In the genomic region with DNA sequence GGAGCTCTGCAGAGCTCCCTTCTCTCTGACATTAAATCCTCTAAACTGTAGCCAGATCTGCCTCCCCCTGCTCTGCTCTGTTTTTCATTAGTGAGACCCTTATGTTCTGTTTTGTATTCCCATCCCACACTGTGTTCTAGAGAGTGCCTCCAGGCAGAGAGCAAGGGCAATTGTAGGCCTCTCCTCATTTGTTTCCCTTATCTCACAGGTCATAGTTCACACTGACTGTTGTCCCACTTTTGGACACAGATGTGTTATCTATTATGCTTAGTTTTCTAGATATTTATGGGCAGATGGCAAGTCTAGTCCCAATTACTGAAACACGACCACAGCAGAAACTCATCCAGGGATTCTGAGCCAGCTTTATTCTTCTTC, we compare ENCODE assay signal across 28 cellular contexts.
DNase-seq lines count a peak whose midpoint lies in the region; ATAC-seq, FAIRE-seq and TF ChIP-seq lines count a peak whose summit lies in the region.
"Had no signal": no experiment of that assay in that cellular context is flagged by ENCODE, and none has a peak within 500 bp of the region (broad histone marks: within the 10 kb centered on the region; RNA-seq: fewer than 3 reads in every experiment).

No MANE protein-coding gene starts in this region.

- no peaks in the 10 kb centered on the region for H3F3A ChIP-seq in neural progenitor cell (ENCODE audit: low read depth)

- no peak overlapping the region for H3K4me2 ChIP-seq in neural progenitor cell
- H3K4me2 ChIP-seq in Karpas-422 (ENCODE audit: low read depth, low read length, poor library complexity, severe bottlenecking) = no peak overlapping the region

- H3K9me3 ChIP-seq in neural progenitor cell (ENCODE audit: low read depth) (no peaks in the 10 kb centered on the region), uterus (no peaks in the 10 kb centered on the region), Karpas-422 (ENCODE audit: low read length) (peaks cover 44% of the 10 kb centered on the region)
- H3K9me3 ChIP-seq: pancreas, upper lobe of left lung had no signal

- no peak for ATAC-seq in activated T-helper 17 cell treated with anti-CD3 and anti-CD28 coated beads, Interleukin-2, amount 50 U/mL, for 72 hours (replicated peaks)
- ATAC-seq: heart right ventricle; K562; naive thymus-derived CD4-positive, alpha-beta T cell; pancreas; sciatic nerve had no signal

- H3K79me2 ChIP-seq in neural progenitor cell (ENCODE audit: low read depth) = no peaks in the 10 kb centered on the region
- no peaks in the 10 kb centered on the region for H3K79me2 ChIP-seq in Karpas-422 (ENCODE audit: low read length)

- no peaks in the 10 kb centered on the region for H3K4me1 ChIP-seq in neural progenitor cell
- H3K4me1 ChIP-seq in uterus = peaks cover 0 to 6% of the 10 kb centered on the region in 2 donors
- no peaks in the 10 kb centered on the region for H3K4me1 ChIP-seq in Karpas-422 (ENCODE audit: low read length)
- H3K4me1 ChIP-seq: heart right ventricle, upper lobe of left lung had no signal

- peaks cover 10% of the 10 kb centered on the region for H3K9me3 Mint-ChIP-seq in neural progenitor cell
- no peaks in the 10 kb centered on the region for H3K9me3 Mint-ChIP-seq in activated T-helper 17 cell treated with anti-CD3 and anti-CD28 coated beads, Interleukin-2, amount 50 U/mL, for 72 hours
- H3K9me3 Mint-ChIP-seq: activated CD4-positive, alpha-beta T cell treated with anti-CD3 and anti-CD28 coated beads, Interleukin-2, amount 10 ng/mL, durations not matched to agents 7 days and 5 days; activated T-helper 1 cell treated with anti-CD3 and anti-CD28 coated beads, Interleukin-12 subunit alpha, Interleukin-12 subunit beta, Interleukin-2, Interleukin-4 antibody, amounts not matched to agents 30 ng/mL and 10 ng/mL and 1 ng/mL, durations not matched to agents 14 hours and 24 hours and 36 hours had no signal

- intact Hi-C loops in uterus (cut with DNase I; ENCODE audit: low total_unique reads) = no loop called here

- H3K4me3 ChIP-seq in neural progenitor cell (no peak overlapping the region), uterus (no peak overlapping the region), Karpas-422 (ENCODE audit: low read length) (no peak overlapping the region)
- H3K4me3 ChIP-seq: dorsolateral prefrontal cortex, heart right ventricle, K562, pancreas, stomach, upper lobe of left lung had no signal

- no peaks in the 10 kb centered on the region for H3K9me2 ChIP-seq in Karpas-422 (replicated peaks; ENCODE audit: insufficient read depth, low read length)

- H3K27ac ChIP-seq in neural progenitor cell = no peak overlapping the region
- peak overlapping the region; percentile 72 to 83 for H3K27ac ChIP-seq in uterus
- H3K27ac ChIP-seq in Karpas-422 (ENCODE audit: low read length) = no peak overlapping the region
- H3K27ac ChIP-seq: heart right ventricle, pancreas, RWPE1, upper lobe of left lung had no signal

- peaks cover 7% of the 10 kb centered on the region for H3K4me1 Mint-ChIP-seq in neural progenitor cell
- H3K4me1 Mint-ChIP-seq in activated T-helper 17 cell treated with anti-CD3 and anti-CD28 coated beads, Interleukin-2, amount 50 U/mL, for 72 hours = no peaks in the 10 kb centered on the region
- H3K4me1 Mint-ChIP-seq: activated CD4-positive, alpha-beta T cell treated with anti-CD3 and anti-CD28 coated beads, Interleukin-2, amount 10 ng/mL, durations not matched to agents 7 days and 5 days; naive thymus-derived CD4-positive, alpha-beta T cell had no signal

- no peaks in the 10 kb centered on the region for H3K27me3 ChIP-seq in neural progenitor cell
- no peaks in the 10 kb centered on the region for H3K27me3 ChIP-seq in uterus
- H3K27me3 ChIP-seq in Karpas-422 (ENCODE audit: low read length) = no peaks in the 10 kb centered on the region
- H3K27me3 ChIP-seq: dorsolateral prefrontal cortex, heart right ventricle, pancreas, stomach, upper lobe of left lung had no signal

- no peak for TF ChIP-seq CTCF in neural progenitor cell (IDR thresholded peaks at IDR 0.05)
- no peak for TF ChIP-seq CTCF in uterus (IDR thresholded peaks at IDR 0.05)

- H3K36me3 Mint-ChIP-seq in neural progenitor cell = no peaks in the 10 kb centered on the region
- no peaks in the 10 kb centered on the region for H3K36me3 Mint-ChIP-seq in activated T-helper 17 cell treated with anti-CD3 and anti-CD28 coated beads, Interleukin-2, amount 50 U/mL, for 72 hours (ENCODE audit: low read depth)
- H3K36me3 Mint-ChIP-seq: naive thymus-derived CD4-positive, alpha-beta T cell had no signal

- H3K9ac ChIP-seq in neural progenitor cell (no peak overlapping the region), Karpas-422 (ENCODE audit: low read length) (no peak overlapping the region)

- H3K4me3 Mint-ChIP-seq in neural progenitor cell = no peak overlapping the region
- H3K4me3 Mint-ChIP-seq in activated T-helper 17 cell treated with anti-CD3 and anti-CD28 coated beads, Interleukin-2, amount 50 U/mL, for 72 hours = no peak overlapping the region
- H3K4me3 Mint-ChIP-seq: activated CD4-positive, alpha-beta T cell treated with anti-CD3 and anti-CD28 coated beads, Interleukin-2, amount 10 ng/mL, durations not matched to agents 7 days and 5 days; activated T-helper 1 cell treated with anti-CD3 and anti-CD28 coated beads, Interleukin-12 subunit alpha, Interleukin-12 subunit beta, Interleukin-2, Interleukin-4 antibody, amounts not matched to agents 30 ng/mL and 10 ng/mL and 1 ng/mL, durations not matched to agents 14 hours and 24 hours and 36 hours; naive thymus-derived CD4-positive, alpha-beta T cell; T-helper 2 cell treated with Interferon-gamma antibody and Interleukin-4, amounts not matched to agents 5 μg/mL and 100 μg/mL, for 36 hours had no signal

- no peak for TF ChIP-seq POLR2A in uterus (IDR thresholded peaks at IDR 0.05)

- H2AFZ ChIP-seq in neural progenitor cell (replicated peaks) = no peak overlapping the region
- no peak overlapping the region for H2AFZ ChIP-seq in Karpas-422 (ENCODE audit: low read length)

- no peaks in the 10 kb centered on the region for H3K36me3 ChIP-seq in neural progenitor cell
- no peaks in the 10 kb centered on the region for H3K36me3 ChIP-seq in uterus
- no peaks in the 10 kb centered on the region for H3K36me3 ChIP-seq in Karpas-422 (ENCODE audit: insufficient read depth, low read length)
- H3K36me3 ChIP-seq: heart right ventricle, pancreas, stomach, upper lobe of left lung had no signal

- no peaks in the 10 kb centered on the region for H4K20me1 ChIP-seq in neural progenitor cell (ENCODE audit: low read depth)
- H4K20me1 ChIP-seq in Karpas-422 (ENCODE audit: insufficient read depth, low read depth, low read length) = no peaks in the 10 kb centered on the region

- DNase-seq in NCI-H82 (lab: John Stamatoyannopoulos, UW) = peak; percentile 35
- DNase-seq in NCI-H82 treated with DMSO at 0.1 percent for 48 hours (lab: John Stamatoyannopoulos, UW; ENCODE audit: unreplicated experiment) = no peak
- DNase-seq in neural progenitor cell (ENCODE audit: low spot score) = no peak
- DNase-seq in uterus = no peak
- no peak for DNase-seq in glomerular visceral epithelial cell (ENCODE audit: extremely low spot score)
- no peak for DNase-seq in Karpas-422
- DNase-seq: activated CD4-positive, alpha-beta T cell treated with anti-CD3 and anti-CD28 coated beads, Interleukin-2, amount 10 ng/mL, durations not matched to agents 7 days and 5 days; activated naive CD4-positive, alpha-beta T cell treated with anti-CD3 and anti-CD28 coated beads, Interleukin-2, amount 50 U/mL, for 16 hours; AML-193; central memory CD4-positive, alpha-beta T cell; DMS153; dorsolateral prefrontal cortex; heart right ventricle; mesenchymal stem cell; MM.1S; naive thymus-derived CD4-positive, alpha-beta T cell; NCI-H1417 treated with DMSO at 0.1 percent for 48 hours; NCI-H510A treated with DMSO at 0.1 percent for 48 hours; pancreas; stomach; upper lobe of left lung had no signal

- H3K27ac Mint-ChIP-seq in neural progenitor cell = peak overlapping the region; percentile 67
- no peak overlapping the region for H3K27ac Mint-ChIP-seq in activated T-helper 17 cell treated with anti-CD3 and anti-CD28 coated beads, Interleukin-2, amount 50 U/mL, for 72 hours
- H3K27ac Mint-ChIP-seq: activated CD4-positive, alpha-beta T cell treated with anti-CD3 and anti-CD28 coated beads, Interleukin-2, amount 10 ng/mL, durations not matched to agents 7 days and 5 days; activated T-helper 1 cell treated with anti-CD3 and anti-CD28 coated beads, Interleukin-12 subunit alpha, Interleukin-12 subunit beta, Interleukin-2, Interleukin-4 antibody, amounts not matched to agents 30 ng/mL and 10 ng/mL and 1 ng/mL, durations not matched to agents 14 hours and 24 hours and 36 hours; naive thymus-derived CD4-positive, alpha-beta T cell; T-helper 2 cell treated with Interferon-gamma antibody and Interleukin-4, amounts not matched to agents 5 μg/mL and 100 μg/mL, for 36 hours had no signal

- peak; percentile 98 for FAIRE-seq in endometrium (lab: Jason Lieb, UNC)
- FAIRE-seq: K562 had no signal

- H3K27me3 Mint-ChIP-seq in neural progenitor cell (ENCODE audit: insufficient read depth, low read depth) = no peaks in the 10 kb centered on the region
- no peaks in the 10 kb centered on the region for H3K27me3 Mint-ChIP-seq in activated T-helper 17 cell treated with anti-CD3 and anti-CD28 coated beads, Interleukin-2, amount 50 U/mL, for 72 hours
- H3K27me3 Mint-ChIP-seq: activated CD4-positive, alpha-beta T cell treated with anti-CD3 and anti-CD28 coated beads, Interleukin-2, amount 10 ng/mL, durations not matched to agents 7 days and 5 days; naive thymus-derived CD4-positive, alpha-beta T cell had no signal

Comparison
In these comparisons a context has a peak if more than half of its experiments do, and no peak if none do; other contexts are left out.
1. H3K27ac ChIP-seq: peak in uterus (2 of 2); none in neural progenitor cell (single experiment) and Karpas-422 (single experiment).